In genomic region chr3:61358364-61358763, GRCh38 we compare ENCODE assay signal across 8 cellular contexts.
DNase-seq lines count a peak whose midpoint lies in the region; ATAC-seq and TF ChIP-seq lines count a peak whose summit lies in the region.

No MANE protein-coding gene starts in this region.

- H3K4me2 ChIP-seq in OCI-LY7 (ENCODE audit: low read length) (no peak overlapping the region), GM23248 (ENCODE audit: unreplicated experiment) (no peak overlapping the region)

- 13 to 22% methylated on average over 2 of the region's 2 CpGs for WGBS in GM23248 (ENCODE audit: low coverage in 1 of 2, low lambda C conversion rate in 2 of 2, missing lambda C conversion rate in 2 of 2), 2 experiments

- H3K27me3 Mint-ChIP-seq in activated B cell treated with CpG ODN at 0.5 μM for 24 hours = no peaks in the 10 kb centered on the region

- no peak overlapping the region for H3K27ac Mint-ChIP-seq in activated B cell treated with CpG ODN at 0.5 μM for 24 hours

- H3K9me3 ChIP-seq in OCI-LY7 (ENCODE audit: low read length) (no peaks in the 10 kb centered on the region), GM23248 (ENCODE audit: low read depth) (no peaks in the 10 kb centered on the region)

- no peak for TF ChIP-seq CTCF in activated B cell treated with CpG ODN at 0.5 μM for 24 hours (IDR thresholded peaks at IDR 0.05)
- TF ChIP-seq CTCF in OCI-LY7 (conservative IDR thresholded peaks at IDR 0.05; ENCODE audit: low read length) = no peak

- H3K27me3 ChIP-seq in GM23248 (replicated peaks; ENCODE audit: insufficient read depth) = no peaks in the 10 kb centered on the region

- no peaks in the 10 kb centered on the region for H3K9me2 ChIP-seq in OCI-LY7 (ENCODE audit: insufficient read depth, low read length)
- H3K9me2 ChIP-seq in GM23248 (ENCODE audit: insufficient read depth) = no peaks in the 10 kb centered on the region

- intact Hi-C loops in activated B cell treated with CpG ODN at 0.5 μM for 24 hours (cut with micrococcal nuclease) (no loop called here), OCI-LY7 (cut with micrococcal nuclease; ENCODE audit: unreplicated experiment) (no loop called here)

- DNase-seq in activated B cell treated with CpG ODN at 0.5 μM for 24 hours = no peak
- peak; percentile 28 for DNase-seq in myocyte (ENCODE audit: low read depth)
- DNase-seq in RKO (ENCODE audit: low spot score) = no peak
- DNase-seq in OCI-LY7 (ENCODE audit: low spot score) = no peak
- no peak for DNase-seq in COLO668 (lab: John Stamatoyannopoulos, UW; ENCODE audit: unreplicated experiment)
- no peak for DNase-seq in GM23248

- H3K4me1 ChIP-seq in OCI-LY7 (ENCODE audit: insufficient read depth, low read length, poor library complexity, severe bottlenecking) (no peaks in the 10 kb centered on the region), GM23248 (ENCODE audit: insufficient read depth) (no peaks in the 10 kb centered on the region)

- H3K9me3 Mint-ChIP-seq in activated B cell treated with CpG ODN at 0.5 μM for 24 hours = no peaks in the 10 kb centered on the region

- no peaks in the 10 kb centered on the region for H3K36me3 ChIP-seq in OCI-LY7 (ENCODE audit: insufficient read depth, low read length)
- H3K36me3 ChIP-seq in GM23248 (ENCODE audit: low read depth) = no peaks in the 10 kb centered on the region

- in situ Hi-C loops in GM23248 (cut with MboI) = no loop called here

- H3F3A ChIP-seq in GM23248 (ENCODE audit: insufficient read depth) = no peaks in the 10 kb centered on the region

- H4K20me1 ChIP-seq in OCI-LY7 (ENCODE audit: insufficient read depth, low read length) = no peaks in the 10 kb centered on the region
- no peaks in the 10 kb centered on the region for H4K20me1 ChIP-seq in GM23248 (ENCODE audit: insufficient read depth)

- H3K4me3 Mint-ChIP-seq in activated B cell treated with CpG ODN at 0.5 μM for 24 hours = no peak overlapping the region

- peak; percentile 98 for ATAC-seq in GM19372 (IDR thresholded peaks at IDR 0.05; ENCODE audit: low read depth, unreplicated experiment)
- peak; percentile 99 for ATAC-seq in HG03064 (IDR thresholded peaks at IDR 0.05; ENCODE audit: low read depth, unreplicated experiment)
- ATAC-seq in activated B cell treated with CpG ODN at 0.5 μM for 24 hours (ENCODE audit: low read depth) = peak; percentile 21

- H3K79me2 ChIP-seq in OCI-LY7 (ENCODE audit: insufficient read depth, low read depth, low read length) = no peaks in the 10 kb centered on the region
- no peaks in the 10 kb centered on the region for H3K79me2 ChIP-seq in GM23248 (ENCODE audit: insufficient read depth)

- no peak overlapping the region for H3K27ac ChIP-seq in OCI-LY7 (ENCODE audit: low read depth, low read length, poor library complexity, severe bottlenecking)
- no peak overlapping the region for H3K27ac ChIP-seq in GM23248

- no peak overlapping the region for H2AFZ ChIP-seq in OCI-LY7 (ENCODE audit: low read length)
- no peak overlapping the region for H2AFZ ChIP-seq in GM23248

- H3K4me1 Mint-ChIP-seq in activated B cell treated with CpG ODN at 0.5 μM for 24 hours = peaks cover 9% of the 10 kb centered on the region

- no peaks in the 10 kb centered on the region for H3K36me3 Mint-ChIP-seq in activated B cell treated with CpG ODN at 0.5 μM for 24 hours (ENCODE audit: low read depth)

- H3K9ac ChIP-seq in GM23248 = no peak overlapping the region

- CTCF ChIA-PET in activated B cell treated with CpG ODN at 0.5 μM for 24 hours (lab: Charles Lee) (no interaction called here), OCI-LY7 (lab: Charles Lee; ENCODE audit: unreplicated experiment) (no interaction called here)

- POLR2A ChIA-PET in activated B cell treated with CpG ODN at 0.5 μM for 24 hours (lab: Charles Lee) = no interaction called here
- POLR2A ChIA-PET in OCI-LY7 (lab: Charles Lee) = no interaction called here

- H3K4me3 ChIP-seq in OCI-LY7 (ENCODE audit: low read depth, low read length, poor library complexity, severe bottlenecking) (no peak overlapping the region), GM23248 (no peak overlapping the region)

- no TSS peak for BruUV-seq in OCI-LY7 (replicated peaks; lab: Mats Ljungman, UMichigan)

Comparison
In these comparisons a context has a peak if more than half of its experiments do, and no peak if none do; other contexts are left out.
1. ATAC-seq: peak in every context shown above with its lines; median percentile 99 in HG03064; 98 in GM19372; 21 in activated B cell treated with CpG ODN at 0.5 μM for 24 hours.